Comparison of ENCODE assay signal across 22 cellular contexts in genomic region chr14:36365766-36366165, GRCh38. TPM values are rescaled to one million over a fixed set of nuclear protein-coding genes. Genes with fewer than 3 reads are reported as not detected.
A peak's percentile ranks its signal among the peaks of the same experiment; 100 is the strongest.
DNase-seq lines count a peak whose midpoint lies in the region; ATAC-seq, FAIRE-seq and TF ChIP-seq lines count a peak whose summit lies in the region.
"Had no signal": no experiment of that assay in that cellular context is flagged by ENCODE, and none has a peak within 500 bp of the region (broad histone marks: within the 10 kb centered on the region; RNA-seq: fewer than 3 reads in every experiment).

No MANE protein-coding gene starts in this region.

- peak; percentile 62 for ATAC-seq in left colon
- ATAC-seq in GM18870 (IDR thresholded peaks at IDR 0.05; ENCODE audit: unreplicated experiment) = no peak
- ATAC-seq: GM12878, SK-N-SH treated with all-trans-retinoic acid at 6 μM for 48 hours had no signal

- no peaks in the 10 kb centered on the region for H3K36me3 ChIP-seq in HEK293 (ENCODE audit: control insufficient read depth in 2 of 2, insufficient read depth in 1 of 2, low read length in 2 of 2)
- H3K36me3 ChIP-seq in ovary = no peaks in the 10 kb centered on the region
- H3K36me3 ChIP-seq: MG63 had no signal

- H3K27ac ChIP-seq in HEK293 (ENCODE audit: extremely low read depth, low read depth, low read length) (no peak overlapping the region), ovary (no peak overlapping the region)
- H3K27ac ChIP-seq: 22Rv1, PC-9, RWPE1 had no signal

- FAIRE-seq in urothelium cell line (lab: Jason Lieb, UNC) = no peak
- FAIRE-seq: GM12878 had no signal

- CTCF ChIA-PET in HEK293 (lab: Yijun Ruan, JAX) = interaction anchor here (1.0 to 1.1 kb wide), 2 partner anchors 9 to 193 kb away, joined by 3 to 4 read pairs; no protein-coding TSS in a partner anchor

- no peak overlapping the region for H3K4me3 ChIP-seq in HEK293 (ENCODE audit: low read depth, low read length)
- H3K4me3 ChIP-seq in ovary = no peak overlapping the region
- H3K4me3 ChIP-seq: GM12878, MG63, PC-9 had no signal

- TF ChIP-seq POLR2A in ovary (IDR thresholded peaks at IDR 0.05) = no peak

- 18 to 28% (median 20%) methylated on average over 2 of the region's 2 CpGs for WGBS in ovary, 3 donors

- POLR2A ChIA-PET in HEK293 (lab: Yijun Ruan, JAX) = no interaction called here

- H3K27me3 ChIP-seq in ovary = no peaks in the 10 kb centered on the region
- H3K27me3 ChIP-seq: MG63 had no signal

- H3K9me3 ChIP-seq in HEK293 (ENCODE audit: control insufficient read depth, insufficient read depth, low read depth, low read length) (no peaks in the 10 kb centered on the region), ovary (no peaks in the 10 kb centered on the region)
- H3K9me3 ChIP-seq: MG63 had no signal

- DNase-seq in DMS53 (lab: John Stamatoyannopoulos, UW) (peak; percentile 3), DMS53 treated with DMSO at 0.1 percent for 48 hours (lab: John Stamatoyannopoulos, UW; ENCODE audit: unreplicated experiment) (no peak), NCI-H2227 (lab: John Stamatoyannopoulos, UW; ENCODE audit: unreplicated experiment) (peak; percentile 8), left colon (no peak), urothelium cell line (ENCODE audit: low spot score) (no peak), ovary (no peak)
- DNase-seq: DMS 273 treated with DMSO at 0.1 percent for 48 hours, EL, MG63, NCI-H1048, NCI-H1694 treated with DMSO at 0.1 percent for 48 hours, NCI-H2171, NCI-H446 treated with DMSO at 0.1 percent for 48 hours, PC-9, SIG-M5, T-helper 1 cell had no signal

- intact Hi-C loops in left colon (cut with DNase I, micrococcal nuclease) (no loop called here), ovary (cut with DNase I) (no loop called here)

- no peak for TF ChIP-seq CTCF in HEK293 (tag by site-specific recombination; IDR thresholded peaks at IDR 0.05)
- TF ChIP-seq CTCF in ovary (IDR thresholded peaks at IDR 0.05) = no peak

- TF ChIP-seq EP300 in ovary (IDR thresholded peaks at IDR 0.05) = no peak

- H3K4me1 ChIP-seq in HEK293 (ENCODE audit: control insufficient read depth, insufficient read depth, low read length) = no peaks in the 10 kb centered on the region
- no peaks in the 10 kb centered on the region for H3K4me1 ChIP-seq in ovary (ENCODE audit: insufficient read depth)

TF ChIP-seq in HEK293, 187 proteins besides CTCF, POLR2A, EP300 and RAD21:
- TF ChIP-seq OVOL3 (tag by site-specific recombination; IDR thresholded peaks at IDR 0.05) (no peak), PRDM6 (tag by site-specific recombination; IDR thresholded peaks at IDR 0.05) (peak; percentile 70), FEZF1 (tag by site-specific recombination; IDR thresholded peaks at IDR 0.05) (peak; percentile 21; the same call in 1 of the 2 replicates)

RNA-seq across cellular contexts. Expression of gene MBIP, which starts 45.3 kb away (rescaled TPM):
- 10 to 100 TPM; 14.4 to 21.2 TPM for total RNA-seq in left colon
- total RNA-seq in ovary = 10 to 100 TPM; 18.4 to 35.2 (median 25.3) TPM
- polyA plus RNA-seq in ovary = 10 to 100 TPM; 24.4 to 35.1 TPM

Comparison
In these comparisons a context has a peak if more than half of its experiments do, and no peak if none do; other contexts are left out.
1. DNase-seq: peak in DMS53 (single experiment) and NCI-H2227 (single experiment); none in DMS53 treated with DMSO at 0.1 percent for 48 hours (single experiment), left colon (0 of 2), urothelium cell line (single experiment) and ovary (0 of 5).